Comparison of ENCODE assay signal across 8 cellular contexts in genomic region chr15:55587321-55588069, GRCh38. TPM values are rescaled to one million over a fixed set of nuclear protein-coding genes. Genes with fewer than 3 reads are reported as not detected.
DNase-seq lines count a peak whose midpoint lies in the region; ATAC-seq and TF ChIP-seq lines count a peak whose summit lies in the region.

No MANE protein-coding gene starts in this region.

- ATAC-seq in GM18511 (IDR thresholded peaks at IDR 0.05; ENCODE audit: unreplicated experiment) (peak; percentile 42), HG03469 (IDR thresholded peaks at IDR 0.05; ENCODE audit: unreplicated experiment) (no peak), HG03108 (IDR thresholded peaks at IDR 0.05; ENCODE audit: unreplicated experiment) (no peak)
- ATAC-seq in activated T-cell treated with anti-CD3 and anti-CD28 coated beads, Interleukin-2, amount 50 U/mL, for 4 hours, result peak; percentile 48 to 57

- H3K4me1 ChIP-seq in osteoblast (ENCODE audit: insufficient read depth, low read length), result peaks cover 11% of the 10 kb centered on the region

- TF ChIP-seq RAD21 in Ishikawa (IDR thresholded peaks at IDR 0.05; ENCODE audit: low read depth), result no peak

- H3K4me3 Mint-ChIP-seq in activated T-cell treated with anti-CD3 and anti-CD28 coated beads, Interleukin-2, amount 50 U/mL, for 4 hours, result peak overlapping the region; percentile 56

- peaks cover 2% of the 10 kb centered on the region for H3K36me3 Mint-ChIP-seq in activated T-cell treated with anti-CD3 and anti-CD28 coated beads, Interleukin-2, amount 50 U/mL, for 4 hours (ENCODE audit: insufficient read depth)

- H3K4me2 ChIP-seq in osteoblast (ENCODE audit: insufficient read depth, low read length), result peak overlapping the region; percentile 93

- peaks cover 54% of the 10 kb centered on the region for H3K27me3 Mint-ChIP-seq in activated T-cell treated with anti-CD3 and anti-CD28 coated beads, Interleukin-2, amount 50 U/mL, for 4 hours (ENCODE audit: low read depth)

- TF ChIP-seq CTCF in AG10803 (conservative IDR thresholded peaks at IDR 0.05; ENCODE audit: low read length) (no peak), osteoblast (IDR thresholded peaks at IDR 0.05; ENCODE audit: extremely low read depth, low read depth, low read length) (no peak)

- peaks cover 2% of the 10 kb centered on the region for H3K4me1 Mint-ChIP-seq in activated T-cell treated with anti-CD3 and anti-CD28 coated beads, Interleukin-2, amount 50 U/mL, for 4 hours (ENCODE audit: low read depth)

- H3K27ac ChIP-seq in osteoblast (ENCODE audit: low read depth, low read length), result peak overlapping the region; percentile 60

- no peaks in the 10 kb centered on the region for H3K9me3 Mint-ChIP-seq in activated T-cell treated with anti-CD3 and anti-CD28 coated beads, Interleukin-2, amount 50 U/mL, for 4 hours

- DNase-seq in AG10803 (ENCODE audit: low read depth) (peak; percentile 36), germinal center (ENCODE audit: low spot score) (peak; percentile 34), osteoblast (ENCODE audit: insufficient read length, low spot score, missing footprints) (peak; percentile 97)
- no peak for DNase-seq in activated T-cell treated with anti-CD3 and anti-CD28 coated beads, Interleukin-2, amount 50 U/mL, for 4 hours

- no peak for TF ChIP-seq EP300 in Ishikawa (IDR thresholded peaks at IDR 0.05; ENCODE audit: borderline replicate concordance)

- no peaks in the 10 kb centered on the region for H3K9me3 ChIP-seq in osteoblast (ENCODE audit: low read depth, low read length)

- peaks cover 6% of the 10 kb centered on the region for H4K20me1 ChIP-seq in osteoblast (ENCODE audit: insufficient read depth, low read length)

- H3K27me3 ChIP-seq in osteoblast (ENCODE audit: insufficient read depth, low read length), result no peaks in the 10 kb centered on the region

- peak overlapping the region; percentile 93 for H2AFZ ChIP-seq in osteoblast (ENCODE audit: low read length)

- H3K4me3 ChIP-seq in AG10803 (ENCODE audit: low read length) (peak overlapping the region; percentile 75), osteoblast (ENCODE audit: insufficient read depth, low read length) (peak overlapping the region; percentile 87)

- peaks cover 34% of the 10 kb centered on the region for H3K79me2 ChIP-seq in osteoblast (ENCODE audit: insufficient read depth, low read length)

- H3K36me3 ChIP-seq in osteoblast (ENCODE audit: insufficient read depth, low read length), result no peaks in the 10 kb centered on the region

TF ChIP-seq in Ishikawa, 13 proteins besides CTCF, POLR2A, EP300 and RAD21:
- TF ChIP-seq CREB1 (IDR thresholded peaks at IDR 0.05; ENCODE audit: low read depth) (no peak), TCF12 (IDR thresholded peaks at IDR 0.05; ENCODE audit: low read depth) (no peak), YY1 (IDR thresholded peaks at IDR 0.05; ENCODE audit: low read depth) (0 out of 2 replicates have a peak, but pooled peaks have one; percentile 14), CEBPB (IDR thresholded peaks at IDR 0.05) (no peak), NFIC (IDR thresholded peaks at IDR 0.05) (no peak), MAX (IDR thresholded peaks at IDR 0.05) (peak; percentile 69), EGR1 (IDR thresholded peaks at IDR 0.05) (no peak)

RNA-seq across cellular contexts. Expression of gene PYGO1, which starts 0.7 kb away (rescaled TPM):
- total RNA-seq in activated T-cell treated with anti-CD3 and anti-CD28 coated beads, Interleukin-2, amount 50 U/mL, for 4 hours, result under 1 TPM; 0.05 to 0.13 (median 0.13) TPM
- 15.6 and 18.0 TPM in 2 replicates for total RNA-seq in osteoblast

Comparison
In these comparisons a context has a peak if more than half of its experiments do, and no peak if none do; other contexts are left out.
1. ATAC-seq: peak in GM18511 (single experiment) and activated T-cell treated with anti-CD3 and anti-CD28 coated beads, Interleukin-2, amount 50 U/mL, for 4 hours (2 of 2); none in HG03469 (single experiment) and HG03108 (single experiment).
2. RNA of gene PYGO1, which starts 0.7 kb away (total RNA-seq): 15.6 to 18.0 TPM in osteoblast; 0.05 to 0.13 TPM in activated T-cell treated with anti-CD3 and anti-CD28 coated beads, Interleukin-2, amount 50 U/mL, for 4 hours; every median in the first group is over 10 times any median in the second.